Comparison of ENCODE assay signal across 7 cellular contexts in the genomic region with DNA sequence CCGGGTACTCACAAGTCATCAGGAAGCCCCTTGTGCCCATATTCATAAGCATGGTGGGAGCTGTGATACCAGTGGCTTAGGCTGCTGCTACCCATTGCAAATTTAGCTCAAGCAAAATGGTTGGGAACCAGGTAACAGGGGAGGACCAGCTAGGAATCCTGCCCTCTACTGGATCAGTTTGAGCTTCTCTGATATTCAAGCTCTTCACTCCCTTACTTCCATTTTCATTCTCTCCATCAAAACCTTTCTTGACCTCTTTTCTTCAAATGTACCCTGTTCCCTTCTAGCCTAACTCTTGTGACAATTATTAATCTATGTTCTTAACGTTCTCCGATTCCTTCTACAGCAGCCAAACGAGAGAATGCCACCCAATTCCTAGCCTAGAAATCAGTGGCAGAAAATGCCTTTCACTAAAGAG. TPM values are rescaled to one million over a fixed set of nuclear protein-coding genes. Genes with fewer than 3 reads are reported as not detected.
A peak's percentile ranks its signal among the peaks of the same experiment; 100 is the strongest.
DNase-seq lines count a peak whose midpoint lies in the region; ATAC-seq, FAIRE-seq and TF ChIP-seq lines count a peak whose summit lies in the region.

No MANE protein-coding gene starts in this region.

- H3K9me2 ChIP-seq in DOHH2 (replicated peaks; ENCODE audit: control insufficient read depth, low read length) = no peaks in the 10 kb centered on the region

- H3K27me3 Mint-ChIP-seq in central memory CD8-positive, alpha-beta T cell = no peaks in the 10 kb centered on the region
- no peaks in the 10 kb centered on the region for H3K27me3 Mint-ChIP-seq in naive thymus-derived CD4-positive, alpha-beta T cell

- intact Hi-C loops in naive thymus-derived CD4-positive, alpha-beta T cell (cut with micrococcal nuclease) = loop anchor here in 1 of 2 donors (1.0 to 2.0 kb wide), 3 partner anchors 10 to 170 kb away; a partner anchor contains a TSS
- intact Hi-C loops in prostate gland (cut with DNase I) = no loop called here

- peaks cover 53% of the 10 kb centered on the region for H3K36me3 Mint-ChIP-seq in central memory CD8-positive, alpha-beta T cell (ENCODE audit: insufficient read depth)
- peaks cover 0 to 32% (median 22%) of the 10 kb centered on the region in 5 donors for H3K36me3 Mint-ChIP-seq in naive thymus-derived CD4-positive, alpha-beta T cell

- H4K20me1 ChIP-seq in DOHH2 (ENCODE audit: control insufficient read depth, insufficient read depth, low read depth, low read length) = no peaks in the 10 kb centered on the region

- H3K4me3 Mint-ChIP-seq in central memory CD8-positive, alpha-beta T cell = no peak overlapping the region
- no peak overlapping the region for H3K4me3 Mint-ChIP-seq in naive thymus-derived CD4-positive, alpha-beta T cell

- peaks cover 50% of the 10 kb centered on the region for H3F3A ChIP-seq in DOHH2 (ENCODE audit: control insufficient read depth, insufficient read depth)

- H3K4me1 ChIP-seq in DOHH2 (ENCODE audit: control insufficient read depth, low read length) = peaks cover 3% of the 10 kb centered on the region
- no peaks in the 10 kb centered on the region for H3K4me1 ChIP-seq in HEK293 (ENCODE audit: control insufficient read depth, insufficient read depth, low read length)
- H3K4me1 ChIP-seq in naive thymus-derived CD4-positive, alpha-beta T cell (ENCODE audit: control insufficient read depth in 2 of 2, insufficient read depth in 2 of 2, low read length in 2 of 2) = no peaks in the 10 kb centered on the region
- H3K4me1 ChIP-seq in prostate gland (replicated peaks) = no peaks in the 10 kb centered on the region

- TF ChIP-seq POLR2A in prostate gland (IDR thresholded peaks at IDR 0.05) = no peak

- peak; percentile 7 for DNase-seq in RCC 7860 (ENCODE audit: low spot score)
- no peak for DNase-seq in central memory CD8-positive, alpha-beta T cell (ENCODE audit: low spot score in 2 of 2)
- peak in 6 of 9 donors; percentile 14 to 50 (median 40) for DNase-seq in naive thymus-derived CD4-positive, alpha-beta T cell
- no peak for DNase-seq in prostate gland (ENCODE audit: low spot score)

- H3K4me2 ChIP-seq in DOHH2 (ENCODE audit: low read length) = no peak overlapping the region

- CTCF ChIA-PET in HEK293 (lab: Yijun Ruan, JAX) = interaction anchor here (0.5 to 2.6 kb wide), 15 partner anchors 9 to 393 kb away, joined by 3 to 26 read pairs (median 7); a partner anchor contains a TSS
- CTCF ChIA-PET in naive thymus-derived CD4-positive, alpha-beta T cell (lab: Charles Lee) = interaction anchor here (0.8 to 1.4 kb wide), 8 partner anchors 9 to 140 kb away, joined by 3 to 7 read pairs (median 4); a partner anchor contains a TSS

- H3K27ac ChIP-seq in DOHH2 (ENCODE audit: low read depth, low read length) (no peak overlapping the region), HEK293 (ENCODE audit: extremely low read depth, low read depth, low read length) (no peak overlapping the region), prostate gland (no peak overlapping the region)
- H3K27ac ChIP-seq in naive thymus-derived CD4-positive, alpha-beta T cell (ENCODE audit: low read depth, low read length) = no peak overlapping the region

- no peak for FAIRE-seq in RCC 7860 (lab: Jason Lieb, UNC)

- POLR2A ChIA-PET in HEK293 (lab: Yijun Ruan, JAX) = interaction anchor here (0.9 to 1.1 kb wide), 3 partner anchors 9 to 51 kb away, joined by 3 to 10 read pairs (median 6); a partner anchor contains a TSS
- POLR2A ChIA-PET in naive thymus-derived CD4-positive, alpha-beta T cell (lab: Charles Lee) = interaction anchor here (0.9 to 1.6 kb wide), 3 partner anchors 9 to 76 kb away, joined by 4 to 19 read pairs (median 5); a partner anchor contains a TSS

- peak; percentile 70 for TF ChIP-seq CTCF in DOHH2 (IDR thresholded peaks at IDR 0.05; ENCODE audit: low read depth, low read length, poor library complexity, severe bottlenecking)
- TF ChIP-seq CTCF in HEK293 (tag by site-specific recombination; IDR thresholded peaks at IDR 0.05) = no peak
- TF ChIP-seq CTCF in prostate gland (IDR thresholded peaks at IDR 0.05) = peak in 2 of 4 experiments; percentile 9 to 16

- peaks cover 92% of the 10 kb centered on the region for H3K36me3 ChIP-seq in DOHH2 (ENCODE audit: control insufficient read depth, low read length)
- peaks cover 43 to 77% of the 10 kb centered on the region in 2 experiments for H3K36me3 ChIP-seq in HEK293 (ENCODE audit: control insufficient read depth in 2 of 2, insufficient read depth in 1 of 2, low read length in 2 of 2)
- peaks cover 5 to 73% (median 33%) of the 10 kb centered on the region in 3 experiments for H3K36me3 ChIP-seq in naive thymus-derived CD4-positive, alpha-beta T cell (ENCODE audit: control insufficient read depth in 2 of 3, insufficient read depth in 3 of 3, low read length in 3 of 3)
- peaks cover 0 to 5% of the 10 kb centered on the region in 2 donors for H3K36me3 ChIP-seq in prostate gland

- H3K27ac Mint-ChIP-seq in central memory CD8-positive, alpha-beta T cell (ENCODE audit: low read depth) = peak overlapping the region; percentile 13
- H3K27ac Mint-ChIP-seq in naive thymus-derived CD4-positive, alpha-beta T cell = peak overlapping the region in 8 of 9 donors; percentile 23 to 88 (median 58)

- H3K4me3 ChIP-seq in DOHH2 (ENCODE audit: low read length) = no peak overlapping the region
- no peak overlapping the region for H3K4me3 ChIP-seq in HEK293 (ENCODE audit: low read depth, low read length)
- H3K4me3 ChIP-seq in naive thymus-derived CD4-positive, alpha-beta T cell (ENCODE audit: low read length) = no peak overlapping the region
- no peak overlapping the region for H3K4me3 ChIP-seq in prostate gland

- H3K27me3 ChIP-seq in DOHH2 (ENCODE audit: control insufficient read depth, low read length) (no peaks in the 10 kb centered on the region), prostate gland (replicated peaks; ENCODE audit: insufficient read depth) (no peaks in the 10 kb centered on the region)
- no peaks in the 10 kb centered on the region for H3K27me3 ChIP-seq in naive thymus-derived CD4-positive, alpha-beta T cell (ENCODE audit: control insufficient read depth in 2 of 2, insufficient read depth in 2 of 2, low read length in 2 of 2)

- no peaks in the 10 kb centered on the region for H3K9me3 Mint-ChIP-seq in central memory CD8-positive, alpha-beta T cell
- no peaks in the 10 kb centered on the region for H3K9me3 Mint-ChIP-seq in naive thymus-derived CD4-positive, alpha-beta T cell

- no peak for ATAC-seq in central memory CD8-positive, alpha-beta T cell (replicated peaks; ENCODE audit: extremely low read depth, poor library complexity, severe bottlenecking)
- peak; percentile 88 for ATAC-seq in naive thymus-derived CD4-positive, alpha-beta T cell
- ATAC-seq in HG02759 (IDR thresholded peaks at IDR 0.05; ENCODE audit: unreplicated experiment) = no peak

- H3K4me1 Mint-ChIP-seq in central memory CD8-positive, alpha-beta T cell = peaks cover 16% of the 10 kb centered on the region
- peaks cover 0 to 27% (median 12%) of the 10 kb centered on the region in 7 donors for H3K4me1 Mint-ChIP-seq in naive thymus-derived CD4-positive, alpha-beta T cell

- 66% methylated on average over 4 of the region's 4 CpGs for WGBS in prostate gland

- peaks cover 5% of the 10 kb centered on the region; the same call in 1 of the 2 replicates for H3K79me2 ChIP-seq in DOHH2 (ENCODE audit: control insufficient read depth, low read length)

- H3K9me3 ChIP-seq in DOHH2 (ENCODE audit: control insufficient read depth, insufficient read depth, low read length) = no peaks in the 10 kb centered on the region
- H3K9me3 ChIP-seq in HEK293 (ENCODE audit: control insufficient read depth, insufficient read depth, low read depth, low read length) = no peaks in the 10 kb centered on the region
- no peaks in the 10 kb centered on the region for H3K9me3 ChIP-seq in naive thymus-derived CD4-positive, alpha-beta T cell (ENCODE audit: control insufficient read depth in 2 of 3, low read length in 3 of 3)
- no peaks in the 10 kb centered on the region for H3K9me3 ChIP-seq in prostate gland

TF ChIP-seq in HEK293, 187 proteins besides CTCF, POLR2A, EP300 and RAD21 (continues in another document):
- TF ChIP-seq, protein P1, sequence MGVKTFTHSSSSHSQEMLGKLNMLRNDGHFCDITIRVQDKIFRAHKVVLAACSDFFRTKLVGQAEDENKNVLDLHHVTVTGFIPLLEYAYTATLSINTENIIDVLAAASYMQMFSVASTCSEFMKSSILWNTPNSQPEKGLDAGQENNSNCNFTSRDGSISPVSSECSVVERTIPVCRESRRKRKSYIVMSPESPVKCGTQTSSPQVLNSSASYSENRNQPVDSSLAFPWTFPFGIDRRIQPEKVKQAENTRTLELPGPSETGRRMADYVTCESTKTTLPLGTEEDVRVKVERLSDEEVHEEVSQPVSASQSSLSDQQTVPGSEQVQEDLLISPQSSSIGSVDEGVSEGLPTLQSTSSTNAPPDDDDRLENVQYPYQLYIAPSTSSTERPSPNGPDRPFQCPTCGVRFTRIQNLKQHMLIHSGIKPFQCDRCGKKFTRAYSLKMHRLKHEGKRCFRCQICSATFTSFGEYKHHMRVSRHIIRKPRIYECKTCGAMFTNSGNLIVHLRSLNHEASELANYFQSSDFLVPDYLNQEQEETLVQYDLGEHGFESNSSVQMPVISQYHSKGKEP (tag by site-specific recombination; IDR thresholded peaks at IDR 0.05) = no peak
- TF ChIP-seq, protein P2, sequence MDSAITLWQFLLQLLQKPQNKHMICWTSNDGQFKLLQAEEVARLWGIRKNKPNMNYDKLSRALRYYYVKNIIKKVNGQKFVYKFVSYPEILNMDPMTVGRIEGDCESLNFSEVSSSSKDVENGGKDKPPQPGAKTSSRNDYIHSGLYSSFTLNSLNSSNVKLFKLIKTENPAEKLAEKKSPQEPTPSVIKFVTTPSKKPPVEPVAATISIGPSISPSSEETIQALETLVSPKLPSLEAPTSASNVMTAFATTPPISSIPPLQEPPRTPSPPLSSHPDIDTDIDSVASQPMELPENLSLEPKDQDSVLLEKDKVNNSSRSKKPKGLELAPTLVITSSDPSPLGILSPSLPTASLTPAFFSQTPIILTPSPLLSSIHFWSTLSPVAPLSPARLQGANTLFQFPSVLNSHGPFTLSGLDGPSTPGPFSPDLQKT (IDR thresholded peaks at IDR 0.05; ENCODE audit: borderline replicate concordance, low read depth, low read length) = no peak
- TF ChIP-seq ZNF654 (tag by site-specific recombination; IDR thresholded peaks at IDR 0.05; ENCODE audit: low read depth) (peak; percentile 17; the same call in 1 of the 2 replicates), SCRT2 (tag by site-specific recombination; IDR thresholded peaks at IDR 0.05) (no peak)

RNA-seq across cellular contexts. Expression of a gene that starts 9.7 kb away (rescaled TPM):
- total RNA-seq in naive thymus-derived CD4-positive, alpha-beta T cell = 10 to 100 TPM; 49.1 to 65.2 (median 62.1) TPM
- 100 to 1,000 TPM; 135 to 145 TPM for polyA plus RNA-seq in naive thymus-derived CD4-positive, alpha-beta T cell
- total RNA-seq in prostate gland = 100 to 1,000 TPM in 1 of 2 donors, 10 to 100 TPM in 1; 68.3 to 108 TPM

RNA-seq across cellular contexts. Expression of a gene that starts 50.5 kb away (rescaled TPM):
- 10 to 100 TPM in 4 of 5 experiments, 1 to 10 TPM in 1; 8.8 to 25.7 (median 15.4) TPM for total RNA-seq in naive thymus-derived CD4-positive, alpha-beta T cell
- 10 to 100 TPM; 11.9 to 13.1 TPM for polyA plus RNA-seq in naive thymus-derived CD4-positive, alpha-beta T cell
- 10 to 100 TPM in 1 of 2 donors, 1 to 10 TPM in 1; 9.1 to 11.5 TPM for total RNA-seq in prostate gland

Comparison
In these comparisons a context has a peak if more than half of its experiments do, and no peak if none do; other contexts are left out.
1. DNase-seq: peak in RCC 7860 (single experiment) and naive thymus-derived CD4-positive, alpha-beta T cell (6 of 9); none in central memory CD8-positive, alpha-beta T cell (0 of 2) and prostate gland (single experiment).